In the genomic region with DNA sequence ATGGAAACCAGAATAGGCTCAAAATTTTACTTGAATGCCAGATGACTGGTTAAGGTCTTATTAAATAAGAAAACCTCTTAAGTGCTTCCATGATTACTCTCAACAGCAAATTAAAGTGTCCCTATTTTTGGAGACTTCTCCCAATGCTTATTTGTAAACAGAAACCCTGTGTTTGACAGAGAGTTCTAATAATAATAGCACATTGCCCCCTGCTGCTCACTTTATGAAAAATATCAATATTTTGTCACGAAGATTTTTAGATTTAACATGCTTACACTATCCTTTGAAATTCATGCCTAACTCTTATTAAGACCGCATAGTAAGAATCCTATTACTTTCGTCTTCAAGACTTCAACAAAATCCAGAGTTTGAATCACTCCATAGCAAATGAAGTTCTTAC, we compare ENCODE assay signal across 9 cellular contexts.
DNase-seq lines count a peak whose midpoint lies in the region; ATAC-seq and TF ChIP-seq lines count a peak whose summit lies in the region.
"Had no signal": no experiment of that assay in that cellular context is flagged by ENCODE, and none has a peak within 500 bp of the region (broad histone marks: within the 10 kb centered on the region; RNA-seq: fewer than 3 reads in every experiment).

No MANE protein-coding gene starts in this region.

- no peaks in the 10 kb centered on the region for H3K36me3 ChIP-seq in endodermal cell (ENCODE audit: control insufficient read depth, insufficient read depth, low read length)

- H3K27me3 Mint-ChIP-seq in endodermal cell (ENCODE audit: insufficient read depth) = no peaks in the 10 kb centered on the region

- no peak for ATAC-seq in GM18519 (IDR thresholded peaks at IDR 0.05; ENCODE audit: low FRiP score, unreplicated experiment)

- peaks cover 6% of the 10 kb centered on the region for H3K4me1 ChIP-seq in endodermal cell (ENCODE audit: control insufficient read depth, insufficient read depth, low read length)

- H3K4me3 ChIP-seq in endodermal cell (ENCODE audit: low read length) = no peak overlapping the region

- peaks cover 23% of the 10 kb centered on the region for H3K4me1 Mint-ChIP-seq in endodermal cell

- no peak overlapping the region for H3K27ac Mint-ChIP-seq in endodermal cell

- peaks cover 7% of the 10 kb centered on the region for H3K36me3 Mint-ChIP-seq in endodermal cell (ENCODE audit: low read depth)

- H3K27ac ChIP-seq in endodermal cell (ENCODE audit: low read depth, low read length) = no peak overlapping the region

- H3K9ac ChIP-seq in endodermal cell (ENCODE audit: extremely low read depth, low read length, poor library complexity, severe bottlenecking) = no peak overlapping the region

- H3K4me3 Mint-ChIP-seq in endodermal cell = no peak overlapping the region

- H3K27me3 ChIP-seq in endodermal cell (ENCODE audit: control insufficient read depth, insufficient read depth, low read length, poor library complexity, severe bottlenecking) = no peaks in the 10 kb centered on the region

- peak; percentile 34 for TF ChIP-seq CTCF in endodermal cell (conservative IDR thresholded peaks at IDR 0.05)

- 93 to 96% methylated on average over 3 of the region's 3 CpGs for WGBS in endodermal cell (ENCODE audit: insufficient coverage in 1 of 2, insufficient read length in 1 of 2), 2 experiments

- no peaks in the 10 kb centered on the region for H3K9me3 ChIP-seq in endodermal cell (ENCODE audit: control insufficient read depth, low read length)

- DNase-seq in NCI-H2227 treated with DMSO at 0.1 percent for 48 hours (lab: John Stamatoyannopoulos, UW) (peak; percentile 4), NCI-H2227 (lab: John Stamatoyannopoulos, UW; ENCODE audit: unreplicated experiment) (no peak), NCI-H345 treated with DMSO at 0.1 percent for 48 hours (lab: John Stamatoyannopoulos, UW; ENCODE audit: unreplicated experiment) (peak; percentile 0), endodermal cell (no peak), putamen (ENCODE audit: low spot score) (peak; percentile 58)
- no peak for DNase-seq in stimulated activated CD4-positive, alpha-beta T cell treated with anti-CD3 and anti-CD28 coated beads, Interleukin-15, amount 100 ng/mL, for 24 hours
- no peak for DNase-seq in activated effector memory CD4-positive, alpha-beta T cell treated with Interleukin-2 at 50 U/mL for 16 hours
- DNase-seq: GOT3 had no signal

- peaks cover 3% of the 10 kb centered on the region for H3K9me3 Mint-ChIP-seq in endodermal cell

Comparison
In these comparisons a context has a peak if more than half of its experiments do, and no peak if none do; other contexts are left out.
1. DNase-seq: peak in NCI-H2227 treated with DMSO at 0.1 percent for 48 hours (single experiment), NCI-H345 treated with DMSO at 0.1 percent for 48 hours (single experiment) and putamen (single experiment); none in NCI-H2227 (single experiment), endodermal cell (single experiment), stimulated activated CD4-positive, alpha-beta T cell treated with anti-CD3 and anti-CD28 coated beads, Interleukin-15, amount 100 ng/mL, for 24 hours (single experiment) and activated effector memory CD4-positive, alpha-beta T cell treated with Interleukin-2 at 50 U/mL for 16 hours (single experiment).